In the genomic region with DNA sequence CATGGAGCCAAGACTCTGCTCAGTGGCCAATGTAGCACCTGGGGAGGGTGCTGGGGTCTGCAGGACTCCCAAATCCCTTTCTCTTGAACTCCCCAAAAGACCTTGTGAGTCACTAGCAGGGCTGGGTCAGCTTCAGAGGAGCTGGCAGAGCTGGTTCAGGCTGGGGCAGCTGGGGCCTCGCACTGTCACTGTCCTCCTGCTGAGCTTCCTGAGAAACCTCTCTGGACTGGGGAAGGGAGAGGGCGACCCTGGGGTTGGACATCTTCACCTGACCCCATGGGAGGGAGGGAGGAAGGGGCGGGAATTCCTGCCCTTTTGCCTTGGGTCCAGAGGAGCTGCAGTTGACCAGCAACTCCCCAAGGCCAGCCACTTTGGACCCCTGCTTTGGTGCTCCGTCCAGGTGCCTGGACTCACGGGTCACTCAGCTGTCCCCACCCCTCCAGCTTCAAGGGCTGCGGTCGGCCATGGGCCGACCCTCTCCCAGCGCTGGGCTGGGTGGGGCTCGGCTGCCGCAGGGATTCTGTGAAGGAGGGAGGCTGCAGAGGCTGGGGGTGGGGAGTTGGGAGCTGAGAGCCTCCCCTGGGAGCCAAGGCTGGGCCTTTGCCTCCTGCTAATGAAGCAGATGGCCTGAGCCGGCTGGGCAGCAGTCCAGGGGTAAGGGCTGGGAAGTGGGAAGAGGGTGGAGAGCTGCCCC, we compare ENCODE assay signal across 7 cellular contexts. TPM values are rescaled to one million over a fixed set of nuclear protein-coding genes. Genes with fewer than 3 reads are reported as not detected.
DNase-seq lines count a peak whose midpoint lies in the region; TF ChIP-seq lines count a peak whose summit lies in the region.

No MANE protein-coding gene starts in this region.

- no peak overlapping the region for H3K27ac ChIP-seq in osteoblast (ENCODE audit: low read depth, low read length)

- H3K36me3 ChIP-seq in osteoblast (ENCODE audit: insufficient read depth, low read length) = no peaks in the 10 kb centered on the region

- H3K9me3 ChIP-seq in osteoblast (ENCODE audit: low read depth, low read length) = no peaks in the 10 kb centered on the region

- H3K4me3 ChIP-seq in cardiac fibroblast (replicated peaks in 1 of 2; ENCODE audit: low read depth in 2 of 2, low read length in 2 of 2) (no peak overlapping the region), osteoblast (ENCODE audit: insufficient read depth, low read length) (no peak overlapping the region)

- peak; percentile 64 for DNase-seq in ELR (ENCODE audit: low read depth)
- peak; percentile 94 to 97 for DNase-seq in NCI-H524 (lab: John Stamatoyannopoulos, UW)
- DNase-seq in cardiac fibroblast (ENCODE audit: low read depth in 2 of 2) = peak; percentile 69 to 73
- DNase-seq in osteoblast (ENCODE audit: insufficient read length, low spot score, missing footprints) = peak; percentile 95
- DNase-seq in iPS-NIHi7 (ENCODE audit: extremely low spot score) = no peak
- no peak for DNase-seq in NCI-H2227 (lab: John Stamatoyannopoulos, UW; ENCODE audit: unreplicated experiment)
- no peak for DNase-seq in inferior parietal cortex (ENCODE audit: extremely low spot score)

- no peaks in the 10 kb centered on the region for H3K27me3 ChIP-seq in osteoblast (ENCODE audit: insufficient read depth, low read length)

- no peak overlapping the region for H2AFZ ChIP-seq in osteoblast (ENCODE audit: low read length)

- no peaks in the 10 kb centered on the region for H4K20me1 ChIP-seq in osteoblast (ENCODE audit: insufficient read depth, low read length)

- no peaks in the 10 kb centered on the region for H3K79me2 ChIP-seq in osteoblast (ENCODE audit: insufficient read depth, low read length)

- H3K4me2 ChIP-seq in osteoblast (ENCODE audit: insufficient read depth, low read length) = no peak overlapping the region

- no peak for TF ChIP-seq CTCF in cardiac fibroblast (IDR thresholded peaks at IDR 0.05; ENCODE audit: low read depth, low read length)
- TF ChIP-seq CTCF in osteoblast (IDR thresholded peaks at IDR 0.05; ENCODE audit: extremely low read depth, low read depth, low read length) = no peak

- peaks cover 40% of the 10 kb centered on the region for H3K4me1 ChIP-seq in osteoblast (ENCODE audit: insufficient read depth, low read length)

RNA-seq across cellular contexts. Expression of gene FMNL1, which starts 9.2 kb away (rescaled TPM):
- total RNA-seq in osteoblast = 2.7 and 3.6 TPM in 2 replicates

RNA-seq across cellular contexts. Expression of gene SPATA32, which starts 31.0 kb away (rescaled TPM):
- not detected in 2 replicates for total RNA-seq in osteoblast

Comparison
In these comparisons a context has a peak if more than half of its experiments do, and no peak if none do; other contexts are left out.
1. DNase-seq: peak in ELR (single experiment), NCI-H524 (2 of 2), cardiac fibroblast (2 of 2) and osteoblast (single experiment); none in iPS-NIHi7 (single experiment), NCI-H2227 (single experiment) and inferior parietal cortex (single experiment).